32 cellular contexts compared by ENCODE assay signal in genomic region chr1:218395916-218396315, GRCh38. TPM values are rescaled to one million over a fixed set of nuclear protein-coding genes. Genes with fewer than 3 reads are reported as not detected.
"Had no signal": no experiment of that assay in that cellular context is flagged by ENCODE, and none has a peak within 500 bp of the region (broad histone marks: within the 10 kb centered on the region; RNA-seq: fewer than 3 reads in every experiment).

No MANE protein-coding gene starts in this region.

- H3K4me1 Mint-ChIP-seq: activated CD4-positive, alpha-beta T cell treated with anti-CD3 and anti-CD28 coated beads, Interleukin-2, amount 10 ng/mL, durations not matched to agents 24 days and 14 days; activated naive CD8-positive, alpha-beta T cell treated with anti-CD3 and anti-CD28 coated beads, Interleukin-2, amount 10 ng/mL, durations not matched to agents 7 days and 5 days; stimulated activated effector memory CD8-positive, alpha-beta T cell treated with anti-CD3 and anti-CD28 coated beads, Interleukin-12 subunit alpha, Interleukin-12 subunit beta, amount 100 ng/mL, for 72 hours; stimulated activated naive CD8-positive, alpha-beta T cell treated with anti-CD3 and anti-CD28 coated beads, Interleukin-15, amount 100 ng/mL, for 72 hours had no signal

- H3K4me1 ChIP-seq: prostate gland, uterus had no signal

- H3K27me3 Mint-ChIP-seq: activated CD4-positive, alpha-beta T cell treated with anti-CD3 and anti-CD28 coated beads, Interleukin-2, amount 10 ng/mL, durations not matched to agents 24 days and 14 days; type B pancreatic cell had no signal

- H3K27ac ChIP-seq: epithelial cell of prostate, neutrophil, prostate gland, uterus, VCaP had no signal

- ATAC-seq: left colon; pancreas; sciatic nerve; stimulated activated effector memory CD8-positive, alpha-beta T cell treated with anti-CD3 and anti-CD28 coated beads, Interleukin-12 subunit alpha, Interleukin-12 subunit beta, amount 100 ng/mL, for 72 hours; stimulated activated naive CD8-positive, alpha-beta T cell treated with anti-CD3 and anti-CD28 coated beads, Interleukin-15, amount 100 ng/mL, for 72 hours had no signal

- H3K36me3 Mint-ChIP-seq: activated CD4-positive, alpha-beta memory T cell treated with anti-CD3 and anti-CD28 coated beads for 36 hours; activated naive CD8-positive, alpha-beta T cell treated with anti-CD3 and anti-CD28 coated beads, Interleukin-2, amount 10 ng/mL, durations not matched to agents 7 days and 5 days; stimulated activated effector memory CD8-positive, alpha-beta T cell treated with anti-CD3 and anti-CD28 coated beads, Interleukin-12 subunit alpha, Interleukin-12 subunit beta, amount 100 ng/mL, for 72 hours had no signal

- H3K27ac Mint-ChIP-seq: activated CD4-positive, alpha-beta memory T cell treated with anti-CD3 and anti-CD28 coated beads for 36 hours; activated CD4-positive, alpha-beta T cell treated with anti-CD3 and anti-CD28 coated beads, Interleukin-2, amount 10 ng/mL, durations not matched to agents 24 days and 14 days; activated naive CD4-positive, alpha-beta T cell treated with anti-CD3 and anti-CD28 coated beads for 36 hours; activated naive CD8-positive, alpha-beta T cell treated with anti-CD3 and anti-CD28 coated beads, Interleukin-2, amount 10 ng/mL, durations not matched to agents 7 days and 5 days; activated T-helper 1 cell treated with anti-CD3 and anti-CD28 coated beads, Interleukin-12 subunit alpha, Interleukin-12 subunit beta, Interleukin-2, Interleukin-4 antibody, amounts not matched to agents 30 ng/mL and 10 ng/mL and 1 ng/mL, durations not matched to agents 14 hours and 24 hours and 36 hours; nephron progenitor cell; stimulated activated effector memory CD8-positive, alpha-beta T cell treated with anti-CD3 and anti-CD28 coated beads, Interleukin-12 subunit alpha, Interleukin-12 subunit beta, amount 100 ng/mL, for 72 hours; stimulated activated naive CD8-positive, alpha-beta T cell treated with anti-CD3 and anti-CD28 coated beads, Interleukin-15, amount 100 ng/mL, for 72 hours; type B pancreatic cell had no signal

- H3K9me3 Mint-ChIP-seq: activated CD4-positive, alpha-beta memory T cell treated with anti-CD3 and anti-CD28 coated beads for 36 hours; activated CD4-positive, alpha-beta T cell treated with anti-CD3 and anti-CD28 coated beads, Interleukin-2, amount 10 ng/mL, durations not matched to agents 24 days and 14 days; activated naive CD4-positive, alpha-beta T cell treated with anti-CD3 and anti-CD28 coated beads for 36 hours; activated naive CD8-positive, alpha-beta T cell treated with anti-CD3 and anti-CD28 coated beads, Interleukin-2, amount 10 ng/mL, durations not matched to agents 7 days and 5 days; activated T-helper 1 cell treated with anti-CD3 and anti-CD28 coated beads, Interleukin-12 subunit alpha, Interleukin-12 subunit beta, Interleukin-2, Interleukin-4 antibody, amounts not matched to agents 30 ng/mL and 10 ng/mL and 1 ng/mL, durations not matched to agents 14 hours and 24 hours and 36 hours; stimulated activated effector memory CD8-positive, alpha-beta T cell treated with anti-CD3 and anti-CD28 coated beads, Interleukin-12 subunit alpha, Interleukin-12 subunit beta, amount 100 ng/mL, for 72 hours; stimulated activated naive CD8-positive, alpha-beta T cell treated with anti-CD3 and anti-CD28 coated beads, Interleukin-15, amount 100 ng/mL, for 72 hours; type B pancreatic cell had no signal

- DNase-seq: activated CD4-positive, alpha-beta memory T cell treated with anti-CD3 and anti-CD28 coated beads for 36 hours; activated CD4-positive, alpha-beta T cell treated with anti-CD3 and anti-CD28 coated beads, Interleukin-2, amount 10 ng/mL, durations not matched to agents 24 days and 14 days; activated CD8-positive, alpha-beta memory T cell treated with anti-CD3 and anti-CD28 coated beads, Interleukin-2, amount 50 U/mL, for 4 hours; activated effector memory CD4-positive, alpha-beta T cell treated with anti-CD3 and anti-CD28 coated beads, Interleukin-2, amount 50 U/mL, for 16 hours; activated naive CD4-positive, alpha-beta T cell treated with anti-CD3 and anti-CD28 coated beads for 36 hours; activated naive CD8-positive, alpha-beta T cell treated with anti-CD3 and anti-CD28 coated beads, Interleukin-2, amount 10 ng/mL, durations not matched to agents 7 days and 5 days; activated T-cell treated with anti-CD3 and anti-CD28 coated beads, Interleukin-2, amount 50 U/mL, for 1 hour; amniotic stem cell; central memory CD4-positive, alpha-beta T cell; dermis blood vessel endothelial cell; effector CD4-positive, alpha-beta T cell; glutamatergic neuron; islet precursor cell; left colon; mammary epithelial cell; nephron progenitor cell; pancreas; retina; small intestine; stimulated activated CD4-positive, alpha-beta T cell treated with anti-CD3 and anti-CD28 coated beads, Interleukin-4, amount 100 ng/mL, for 24 hours; stimulated activated naive CD8-positive, alpha-beta T cell treated with anti-CD3 and anti-CD28 coated beads, Interleukin-15, amount 100 ng/mL, for 72 hours; substantia nigra; uterus had no signal

- H3K4me3 Mint-ChIP-seq: activated CD4-positive, alpha-beta memory T cell treated with anti-CD3 and anti-CD28 coated beads for 36 hours; activated CD4-positive, alpha-beta T cell treated with anti-CD3 and anti-CD28 coated beads, Interleukin-2, amount 10 ng/mL, durations not matched to agents 24 days and 14 days; activated naive CD4-positive, alpha-beta T cell treated with anti-CD3 and anti-CD28 coated beads for 36 hours; activated naive CD8-positive, alpha-beta T cell treated with anti-CD3 and anti-CD28 coated beads, Interleukin-2, amount 10 ng/mL, durations not matched to agents 7 days and 5 days; activated T-helper 1 cell treated with anti-CD3 and anti-CD28 coated beads, Interleukin-12 subunit alpha, Interleukin-12 subunit beta, Interleukin-2, Interleukin-4 antibody, amounts not matched to agents 30 ng/mL and 10 ng/mL and 1 ng/mL, durations not matched to agents 14 hours and 24 hours and 36 hours; nephron progenitor cell; stimulated activated effector memory CD8-positive, alpha-beta T cell treated with anti-CD3 and anti-CD28 coated beads, Interleukin-12 subunit alpha, Interleukin-12 subunit beta, amount 100 ng/mL, for 72 hours; stimulated activated naive CD8-positive, alpha-beta T cell treated with anti-CD3 and anti-CD28 coated beads, Interleukin-15, amount 100 ng/mL, for 72 hours; type B pancreatic cell had no signal

- H3K9me3 ChIP-seq: neutrophil, pancreas, prostate gland, uterus had no signal

- H3K4me3 ChIP-seq: pancreas, prostate gland, uterus had no signal

- H3K36me3 ChIP-seq: neutrophil, pancreas, prostate gland, uterus had no signal

- H3K27me3 ChIP-seq: neutrophil, pancreas, uterus had no signal

RNA-seq across cellular contexts. Expression of gene TGFB2, which starts 50.8 kb away (rescaled TPM):
- total RNA-seq: activated CD4-positive, alpha-beta memory T cell treated with anti-CD3 and anti-CD28 coated beads for 36 hours; activated CD4-positive, alpha-beta T cell treated with anti-CD3 and anti-CD28 coated beads, Interleukin-2, amount 10 ng/mL, durations not matched to agents 24 days and 14 days; activated CD8-positive, alpha-beta memory T cell treated with anti-CD3 and anti-CD28 coated beads for 36 hours; activated naive CD8-positive, alpha-beta T cell treated with anti-CD3 and anti-CD28 coated beads, Interleukin-2, amount 10 ng/mL, durations not matched to agents 7 days and 5 days; activated T-helper 1 cell treated with anti-CD3 and anti-CD28 coated beads, Interleukin-12 subunit alpha, Interleukin-12 subunit beta, Interleukin-2, Interleukin-4 antibody, amounts not matched to agents 30 ng/mL and 10 ng/mL and 1 ng/mL, durations not matched to agents 14 hours and 24 hours and 36 hours had no signal
